11 cellular contexts compared by ENCODE assay signal in genomic region chr7:98354052-98354451, GRCh38. TPM values are rescaled to one million over a fixed set of nuclear protein-coding genes. Genes with fewer than 3 reads are reported as not detected.
DNase-seq lines count a peak whose midpoint lies in the region; ATAC-seq and TF ChIP-seq lines count a peak whose summit lies in the region.
"Had no signal": no experiment of that assay in that cellular context is flagged by ENCODE, and none has a peak within 500 bp of the region (broad histone marks: within the 10 kb centered on the region; RNA-seq: fewer than 3 reads in every experiment).

No MANE protein-coding gene starts in this region.

- peak overlapping the region; percentile 86 for H3K4me2 ChIP-seq in PC-3 (ENCODE audit: low read length)
- peak overlapping the region; percentile 63 for H3K4me2 ChIP-seq in skeletal muscle satellite cell (ENCODE audit: low read length)

- TF ChIP-seq POLR2A in body of pancreas (IDR thresholded peaks at IDR 0.05), result no peak

- H3K27me3 ChIP-seq in PC-3 (ENCODE audit: low read length) (no peaks in the 10 kb centered on the region), skeletal muscle satellite cell (ENCODE audit: control insufficient read depth, insufficient read depth, low read length) (no peaks in the 10 kb centered on the region), body of pancreas (no peaks in the 10 kb centered on the region)
- H3K27me3 ChIP-seq: gastrocnemius medialis had no signal

- H3K9ac ChIP-seq in PC-3 (ENCODE audit: low read length) (peak overlapping the region; percentile 83), skeletal muscle satellite cell (ENCODE audit: low read depth, low read length) (peak overlapping the region; percentile 57)

- TSS peak; percentile 39 for BruUV-seq in PC-3 (replicated peaks; lab: Mats Ljungman, UMichigan)

- intact Hi-C loops in PC-3 (cut with micrococcal nuclease) (loop anchor here (2.0 to 5.0 kb wide), 2 partner anchors 19 to 63 kb away; no protein-coding TSS in a partner anchor), body of pancreas (cut with DNase I) (no loop called here)

- H3K9me3 ChIP-seq in PC-3 (ENCODE audit: low read length) (no peaks in the 10 kb centered on the region), skeletal muscle satellite cell (replicated peaks; ENCODE audit: low read length) (no peaks in the 10 kb centered on the region), body of pancreas (no peaks in the 10 kb centered on the region)
- H3K9me3 ChIP-seq: gastrocnemius medialis had no signal

- peaks cover 48% of the 10 kb centered on the region for H3K4me1 ChIP-seq in PC-3 (ENCODE audit: insufficient read depth, low read length)
- peaks cover 34% of the 10 kb centered on the region for H3K4me1 ChIP-seq in skeletal muscle satellite cell (ENCODE audit: control insufficient read depth, insufficient read depth, low read length)
- H3K4me1 ChIP-seq in body of pancreas, result peaks cover 9% of the 10 kb centered on the region
- H3K4me1 ChIP-seq: gastrocnemius medialis had no signal

- 0 out of 2 replicates have a peak overlapping the region, but pooled peaks have one; percentile 4 for H2AFZ ChIP-seq in PC-3 (ENCODE audit: low read length)

- H3K4me3 ChIP-seq in PC-3 (ENCODE audit: low read length) (peak overlapping the region; percentile 63), skeletal muscle satellite cell (ENCODE audit: low read length) (peak overlapping the region; percentile 27), body of pancreas (no peak overlapping the region)
- H3K4me3 ChIP-seq: gastrocnemius medialis had no signal

- ATAC-seq in PC-3 (peak; percentile 2; the same call in 1 of the 2 replicates), body of pancreas (no peak), GM18519 (IDR thresholded peaks at IDR 0.05; ENCODE audit: low FRiP score, unreplicated experiment) (no peak)
- ATAC-seq: gastrocnemius medialis had no signal

- no peaks in the 10 kb centered on the region for H3F3A ChIP-seq in PC-3 (ENCODE audit: low read length, unreplicated experiment)

- H4K20me1 ChIP-seq in PC-3 (ENCODE audit: low read length), result no peaks in the 10 kb centered on the region

- 91 to 94% methylated on average over 7 of the region's 7 CpGs for WGBS in body of pancreas, 2 donors

- peaks cover 12% of the 10 kb centered on the region; the same call in 1 of the 2 replicates for H3K36me3 ChIP-seq in PC-3 (ENCODE audit: low read depth, low read length)
- no peaks in the 10 kb centered on the region for H3K36me3 ChIP-seq in skeletal muscle satellite cell (ENCODE audit: insufficient read depth, low read length)
- no peaks in the 10 kb centered on the region for H3K36me3 ChIP-seq in body of pancreas (replicated peaks in 1 of 2; ENCODE audit: insufficient read depth in 1 of 2, low read depth in 2 of 2)
- H3K36me3 ChIP-seq: gastrocnemius medialis had no signal

- POLR2A ChIA-PET in PC-3 (lab: Charles Lee; ENCODE audit: unreplicated experiment), result interaction anchor here (0.7 to 1.0 kb wide), 3 partner anchors 17 to 46 kb away, joined by 3 to 5 read pairs (median 4); partner anchors contain the start of gene BAIAP2L1

- H3K9me2 ChIP-seq in PC-3 (replicated peaks; ENCODE audit: low read length), result no peaks in the 10 kb centered on the region

- peaks cover 41% of the 10 kb centered on the region for H3K79me2 ChIP-seq in PC-3 (ENCODE audit: low read length)

- TF ChIP-seq CTCF in PC-3 (conservative IDR thresholded peaks at IDR 0.05; ENCODE audit: low read depth, low read length) (no peak), body of pancreas (IDR thresholded peaks at IDR 0.05) (no peak)

- DNase-seq in COLO829 (ENCODE audit: low spot score), result peak; percentile 34
- peak; percentile 31 for DNase-seq in PC-3
- no peak for DNase-seq in epithelial cell of prostate (ENCODE audit: low read depth, low spot score)
- DNase-seq in T-helper 1 cell, result no peak
- DNase-seq in body of pancreas, result no peak
- no peak for DNase-seq in DMS114 treated with DMSO at 0.1 percent for 48 hours (lab: John Stamatoyannopoulos, UW; ENCODE audit: unreplicated experiment)
- DNase-seq: gastrocnemius medialis; occipital lobe; stimulated activated CD8-positive, alpha-beta memory T cell treated with anti-CD3 and anti-CD28 coated beads, Interleukin-4, amount 100 ng/mL, for 48 hours had no signal

- CTCF ChIA-PET in PC-3 (lab: Charles Lee), result interaction anchor here (1.4 kb wide), 1 partner anchor 47 kb away, joined by 3 read pairs; the partner anchor contains the start of gene BAIAP2L1

- H3K27ac ChIP-seq in PC-3 (ENCODE audit: low read length) (peak overlapping the region; percentile 99), epithelial cell of prostate (peak overlapping the region; percentile 99), body of pancreas (peak overlapping the region in 1 of 4 donors; percentile 36)

RNA-seq across cellular contexts. Expression of gene BAIAP2L1, which starts 46.8 kb away (rescaled TPM):
- total RNA-seq in PC-3 (2014; rRNA removed) (18.9 and 30.5 TPM in 2 replicates), body of pancreas (10 to 100 TPM; 15.8 to 23.1 TPM)
- 1.1 and 3.8 TPM in 2 replicates for total RNA-seq in skeletal muscle satellite cell (2012; rRNA removed)

Comparison
In these comparisons a context has a peak if more than half of its experiments do, and no peak if none do; other contexts are left out.
1. DNase-seq: peak in COLO829 (single experiment) and PC-3 (single experiment); none in epithelial cell of prostate (single experiment), T-helper 1 cell (0 of 5), body of pancreas (0 of 4) and DMS114 treated with DMSO at 0.1 percent for 48 hours (single experiment).
2. H3K4me3 ChIP-seq: peak in PC-3 (single experiment) and skeletal muscle satellite cell (single experiment); none in body of pancreas (0 of 2).